Comparison of ENCODE assay signal across 1 cellular context in genomic region chr19:12938054-12938535, GRCh38.
A peak's percentile ranks its signal among the peaks of the same experiment; 100 is the strongest.
TF ChIP-seq lines count a peak whose summit lies in the region.

No MANE protein-coding gene starts in this region.

TF ChIP-seq in liver, 16 proteins besides CTCF, POLR2A, EP300 and RAD21 (continued from another document):
- TF ChIP-seq GABPA (IDR thresholded peaks at IDR 0.05 in 1 of 2, conservative IDR thresholded peaks at IDR 0.05 in 1 of 2): peak in 1 of 2 donors; percentile 72
- TF ChIP-seq JUND (IDR thresholded peaks at IDR 0.05): peak in 1 of 2 donors; percentile 60
